15 cellular contexts compared by ENCODE assay signal in the genomic region with DNA sequence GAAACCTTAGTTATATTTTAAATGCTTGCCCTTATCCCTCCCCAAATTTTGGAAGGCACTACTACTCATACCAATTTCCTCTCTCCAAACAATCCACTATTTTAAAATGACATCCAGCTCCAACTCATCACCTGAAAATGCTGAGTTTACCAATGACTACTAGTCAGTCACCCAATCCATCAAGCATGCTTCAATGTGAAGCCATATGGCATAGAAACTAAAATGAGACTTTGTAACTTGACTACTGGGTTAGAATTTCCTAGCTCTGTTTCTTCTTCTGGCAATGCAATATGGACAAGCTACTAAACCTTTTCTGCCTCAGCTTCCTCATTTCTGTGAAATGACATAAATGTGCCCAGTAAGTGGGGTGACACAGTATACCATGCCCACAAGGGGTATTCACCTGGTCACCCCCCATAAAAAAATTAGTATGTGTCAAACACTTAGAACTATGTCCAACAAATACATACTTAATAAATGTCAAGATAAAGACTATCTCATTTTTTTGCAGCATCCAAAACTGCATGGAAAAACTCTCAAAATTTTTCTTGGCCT. TPM values are rescaled to one million over a fixed set of nuclear protein-coding genes. Genes with fewer than 3 reads are reported as not detected.
DNase-seq lines count a peak whose midpoint lies in the region; ATAC-seq and TF ChIP-seq lines count a peak whose summit lies in the region.
"Had no signal": no experiment of that assay in that cellular context is flagged by ENCODE, and none has a peak within 500 bp of the region (broad histone marks: within the 10 kb centered on the region; RNA-seq: fewer than 3 reads in every experiment).

No MANE protein-coding gene starts in this region.

- intact Hi-C loops in heart right ventricle (cut with DNase I), result loop anchor here in 1 of 10 donors (10.0 kb wide), 1 partner anchor 90 kb away; no protein-coding TSS in a partner anchor

- no peaks in the 10 kb centered on the region for H3K9me3 ChIP-seq in heart right ventricle
- H3K9me3 ChIP-seq: ascending aorta, HAP-1, sigmoid colon had no signal

- H3K4me1 ChIP-seq in heart right ventricle, result peaks cover 0 to 83% (median 58%) of the 10 kb centered on the region in 9 donors

- H3K4me3 Mint-ChIP-seq in stimulated activated naive CD8-positive, alpha-beta T cell treated with anti-CD3 and anti-CD28 coated beads, Interleukin-15, amount 100 ng/mL, for 72 hours, result peak overlapping the region in 1 of 2 donors; percentile 42
- H3K4me3 Mint-ChIP-seq: nephron had no signal

- no peak for TF ChIP-seq CTCF in fibroblast of mammary gland (conservative IDR thresholded peaks at IDR 0.05; ENCODE audit: control insufficient read depth, insufficient read depth, low read depth, low read length)
- no peak for TF ChIP-seq CTCF in heart right ventricle (IDR thresholded peaks at IDR 0.05)

- peaks cover 51% of the 10 kb centered on the region for H3K4me1 Mint-ChIP-seq in stimulated activated naive CD8-positive, alpha-beta T cell treated with anti-CD3 and anti-CD28 coated beads, Interleukin-15, amount 100 ng/mL, for 72 hours

- no peaks in the 10 kb centered on the region for H3K27me3 Mint-ChIP-seq in stimulated activated naive CD8-positive, alpha-beta T cell treated with anti-CD3 and anti-CD28 coated beads, Interleukin-15, amount 100 ng/mL, for 72 hours

- peak; percentile 54 for ATAC-seq in stimulated activated naive CD8-positive, alpha-beta T cell treated with anti-CD3 and anti-CD28 coated beads, Interleukin-15, amount 100 ng/mL, for 72 hours
- ATAC-seq in stimulated activated naive CD8-positive, alpha-beta T cell treated with anti-CD3 and anti-CD28 coated beads, Interleukin-15, Interleukin-2, amounts not matched to agents 100 U/mL and 50 U/mL, for 24 hours, result no peak
- ATAC-seq in SK-N-SH treated with all-trans-retinoic acid at 6 μM for 48 hours, result peak; percentile 13; the same call in 2 of the 3 replicates
- ATAC-seq in HG03520 (IDR thresholded peaks at IDR 0.05; ENCODE audit: unreplicated experiment), result no peak
- ATAC-seq in heart right ventricle, result no peak

- H3K4me3 ChIP-seq in fibroblast of mammary gland (ENCODE audit: control insufficient read depth, low read depth, low read length) (no peak overlapping the region), heart right ventricle (no peak overlapping the region)
- H3K4me3 ChIP-seq: ascending aorta, HAP-1, PC-9, sigmoid colon had no signal

- H3K27me3 ChIP-seq in heart right ventricle, result no peaks in the 10 kb centered on the region
- H3K27me3 ChIP-seq: ascending aorta, sigmoid colon had no signal

- no peaks in the 10 kb centered on the region for H3K9me3 Mint-ChIP-seq in stimulated activated naive CD8-positive, alpha-beta T cell treated with anti-CD3 and anti-CD28 coated beads, Interleukin-15, amount 100 ng/mL, for 72 hours
- H3K9me3 Mint-ChIP-seq: nephron had no signal

- DNase-seq in stimulated activated naive CD8-positive, alpha-beta T cell treated with anti-CD3 and anti-CD28 coated beads, Interleukin-15, amount 100 ng/mL, for 72 hours, result no peak
- DNase-seq in stimulated activated naive CD8-positive, alpha-beta T cell treated with anti-CD3 and anti-CD28 coated beads, Interleukin-15, Interleukin-2, amounts not matched to agents 100 U/mL and 50 U/mL, for 24 hours, result no peak
- peak; percentile 61 for DNase-seq in fibroblast of mammary gland (ENCODE audit: low read depth)
- DNase-seq in NCI-H82 treated with DMSO at 0.1 percent for 48 hours (lab: John Stamatoyannopoulos, UW; ENCODE audit: unreplicated experiment), result no peak
- no peak for DNase-seq in heart right ventricle
- no peak for DNase-seq in SHP77 treated with DMSO at 0.1 percent for 48 hours (lab: John Stamatoyannopoulos, UW)
- DNase-seq: NCI-H1417, NCI-H510A treated with DMSO at 0.1 percent for 48 hours, sigmoid colon had no signal

- H3K36me3 ChIP-seq in heart right ventricle, result peaks cover 0 to 97% (median 32%) of the 10 kb centered on the region in 9 donors

- H3K27ac Mint-ChIP-seq in stimulated activated naive CD8-positive, alpha-beta T cell treated with anti-CD3 and anti-CD28 coated beads, Interleukin-15, amount 100 ng/mL, for 72 hours, result peak overlapping the region in 1 of 2 donors; percentile 1

- no peak overlapping the region for H3K27ac ChIP-seq in heart right ventricle
- H3K27ac ChIP-seq: ascending aorta had no signal

TF ChIP-seq in SK-N-SH treated with all-trans-retinoic acid at 6 μM for 48 hours, 23 proteins besides CTCF, POLR2A, EP300 and RAD21 (continues in another document):
- TF ChIP-seq, protein P1, sequence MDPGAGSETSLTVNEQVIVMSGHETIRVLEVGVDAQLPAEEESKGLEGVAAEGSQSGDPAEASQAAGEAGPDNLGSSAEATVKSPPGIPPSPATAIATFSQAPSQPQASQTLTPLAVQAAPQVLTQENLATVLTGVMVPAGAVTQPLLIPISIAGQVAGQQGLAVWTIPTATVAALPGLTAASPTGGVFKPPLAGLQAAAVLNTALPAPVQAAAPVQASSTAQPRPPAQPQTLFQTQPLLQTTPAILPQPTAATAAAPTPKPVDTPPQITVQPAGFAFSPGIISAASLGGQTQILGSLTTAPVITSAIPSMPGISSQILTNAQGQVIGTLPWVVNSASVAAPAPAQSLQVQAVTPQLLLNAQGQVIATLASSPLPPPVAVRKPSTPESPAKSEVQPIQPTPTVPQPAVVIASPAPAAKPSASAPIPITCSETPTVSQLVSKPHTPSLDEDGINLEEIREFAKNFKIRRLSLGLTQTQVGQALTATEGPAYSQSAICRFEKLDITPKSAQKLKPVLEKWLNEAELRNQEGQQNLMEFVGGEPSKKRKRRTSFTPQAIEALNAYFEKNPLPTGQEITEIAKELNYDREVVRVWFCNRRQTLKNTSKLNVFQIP (CRISPR knock-in tag; IDR thresholded peaks at IDR 0.05; ENCODE audit: borderline replicate concordance, low read depth), result no peak
- TF ChIP-seq ISL1 (CRISPR knock-in tag; IDR thresholded peaks at IDR 0.05) (no peak), BACH2 (CRISPR knock-in tag; IDR thresholded peaks at IDR 0.05; ENCODE audit: borderline replicate concordance) (no peak), GLIS3 (CRISPR knock-in tag; IDR thresholded peaks at IDR 0.05) (no peak), PPARA (CRISPR knock-in tag; IDR thresholded peaks at IDR 0.05; ENCODE audit: borderline replicate concordance) (no peak), TCF4 (CRISPR knock-in tag; IDR thresholded peaks at IDR 0.05; ENCODE audit: borderline replicate concordance) (no peak), ZC3H10 (CRISPR knock-in tag; IDR thresholded peaks at IDR 0.05) (no peak), ARNTL (CRISPR knock-in tag; IDR thresholded peaks at IDR 0.05; ENCODE audit: borderline replicate concordance, low read depth) (no peak), ESRRG (CRISPR knock-in tag; IDR thresholded peaks at IDR 0.05) (no peak), SNAI2 (CRISPR knock-in tag; IDR thresholded peaks at IDR 0.05) (no peak), OSR1 (CRISPR knock-in tag; IDR thresholded peaks at IDR 0.05) (no peak), ZNF565 (CRISPR knock-in tag; conservative IDR thresholded peaks at IDR 0.05; ENCODE audit: low read depth) (no peak), CSDC2 (CRISPR knock-in tag; IDR thresholded peaks at IDR 0.05) (no peak), TOX (CRISPR knock-in tag; IDR thresholded peaks at IDR 0.05; ENCODE audit: borderline replicate concordance) (no peak)
- TF ChIP-seq, protein P2, sequence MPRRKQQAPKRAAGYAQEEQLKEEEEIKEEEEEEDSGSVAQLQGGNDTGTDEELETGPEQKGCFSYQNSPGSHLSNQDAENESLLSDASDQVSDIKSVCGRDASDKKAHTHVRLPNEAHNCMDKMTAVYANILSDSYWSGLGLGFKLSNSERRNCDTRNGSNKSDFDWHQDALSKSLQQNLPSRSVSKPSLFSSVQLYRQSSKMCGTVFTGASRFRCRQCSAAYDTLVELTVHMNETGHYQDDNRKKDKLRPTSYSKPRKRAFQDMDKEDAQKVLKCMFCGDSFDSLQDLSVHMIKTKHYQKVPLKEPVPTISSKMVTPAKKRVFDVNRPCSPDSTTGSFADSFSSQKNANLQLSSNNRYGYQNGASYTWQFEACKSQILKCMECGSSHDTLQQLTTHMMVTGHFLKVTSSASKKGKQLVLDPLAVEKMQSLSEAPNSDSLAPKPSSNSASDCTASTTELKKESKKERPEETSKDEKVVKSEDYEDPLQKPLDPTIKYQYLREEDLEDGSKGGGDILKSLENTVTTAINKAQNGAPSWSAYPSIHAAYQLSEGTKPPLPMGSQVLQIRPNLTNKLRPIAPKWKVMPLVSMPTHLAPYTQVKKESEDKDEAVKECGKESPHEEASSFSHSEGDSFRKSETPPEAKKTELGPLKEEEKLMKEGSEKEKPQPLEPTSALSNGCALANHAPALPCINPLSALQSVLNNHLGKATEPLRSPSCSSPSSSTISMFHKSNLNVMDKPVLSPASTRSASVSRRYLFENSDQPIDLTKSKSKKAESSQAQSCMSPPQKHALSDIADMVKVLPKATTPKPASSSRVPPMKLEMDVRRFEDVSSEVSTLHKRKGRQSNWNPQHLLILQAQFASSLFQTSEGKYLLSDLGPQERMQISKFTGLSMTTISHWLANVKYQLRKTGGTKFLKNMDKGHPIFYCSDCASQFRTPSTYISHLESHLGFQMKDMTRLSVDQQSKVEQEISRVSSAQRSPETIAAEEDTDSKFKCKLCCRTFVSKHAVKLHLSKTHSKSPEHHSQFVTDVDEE (CRISPR knock-in tag; IDR thresholded peaks at IDR 0.05), result no peak
- TF ChIP-seq, protein P3, sequence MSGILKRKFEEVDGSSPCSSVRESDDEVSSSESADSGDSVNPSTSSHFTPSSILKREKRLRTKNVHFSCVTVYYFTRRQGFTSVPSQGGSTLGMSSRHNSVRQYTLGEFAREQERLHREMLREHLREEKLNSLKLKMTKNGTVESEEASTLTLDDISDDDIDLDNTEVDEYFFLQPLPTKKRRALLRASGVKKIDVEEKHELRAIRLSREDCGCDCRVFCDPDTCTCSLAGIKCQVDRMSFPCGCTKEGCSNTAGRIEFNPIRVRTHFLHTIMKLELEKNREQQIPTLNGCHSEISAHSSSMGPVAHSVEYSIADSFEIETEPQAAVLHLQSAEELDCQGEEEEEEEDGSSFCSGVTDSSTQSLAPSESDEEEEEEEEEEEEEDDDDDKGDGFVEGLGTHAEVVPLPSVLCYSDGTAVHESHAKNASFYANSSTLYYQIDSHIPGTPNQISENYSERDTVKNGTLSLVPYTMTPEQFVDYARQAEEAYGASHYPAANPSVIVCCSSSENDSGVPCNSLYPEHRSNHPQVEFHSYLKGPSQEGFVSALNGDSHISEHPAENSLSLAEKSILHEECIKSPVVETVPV (CRISPR knock-in tag; IDR thresholded peaks at IDR 0.05), result no peak

RNA-seq across cellular contexts. Expression of a gene that starts 10.0 kb away (rescaled TPM):
- total RNA-seq in heart right ventricle, result under 1 TPM in 2 of 10 donors, not detected in 8; 0.44 to 0.45 TPM
- polyA plus RNA-seq in heart right ventricle, result under 1 TPM in 1 of 2 donors, not detected in 1; 0.06 TPM
- total RNA-seq: ascending aorta had no signal

RNA-seq across cellular contexts. Expression of a gene that starts 11.2 kb away (rescaled TPM):
- total RNA-seq in heart right ventricle, result 100 to 1,000 TPM; 364 to 750 (median 453) TPM
- polyA plus RNA-seq in heart right ventricle, result 100 to 1,000 TPM; 362 to 367 TPM

Comparison
In these comparisons a context has a peak if more than half of its experiments do, and no peak if none do; other contexts are left out.
1. ATAC-seq: peak in stimulated activated naive CD8-positive, alpha-beta T cell treated with anti-CD3 and anti-CD28 coated beads, Interleukin-15, amount 100 ng/mL, for 72 hours (single experiment) and SK-N-SH treated with all-trans-retinoic acid at 6 μM for 48 hours (single experiment); none in stimulated activated naive CD8-positive, alpha-beta T cell treated with anti-CD3 and anti-CD28 coated beads, Interleukin-15, Interleukin-2, amounts not matched to agents 100 U/mL and 50 U/mL, for 24 hours (single experiment), HG03520 (single experiment) and heart right ventricle (0 of 8).